Comparison of ENCODE assay signal across 1 cellular context in genomic region chr12:106303202-106303820, GRCh38.
TF ChIP-seq lines count a peak whose summit lies in the region.

No MANE protein-coding gene starts in this region.

TF ChIP-seq in HepG2, 621 proteins besides CTCF, POLR2A, EP300 and RAD21 (continued from another document and continues in another):
- TF ChIP-seq MLXIP (CRISPR knock-in tag; IDR thresholded peaks at IDR 0.05; ENCODE audit: borderline replicate concordance), result no peak
- TF ChIP-seq ADNP (CRISPR knock-in tag; IDR thresholded peaks at IDR 0.05), result peak; percentile 74
- no peak; the same call in 1 of the 2 replicates for TF ChIP-seq ZNF234 (CRISPR knock-in tag; conservative IDR thresholded peaks at IDR 0.05)
- peak; percentile 47; the same call in 1 of the 2 replicates for TF ChIP-seq MYC (CRISPR knock-in tag; IDR thresholded peaks at IDR 0.05; ENCODE audit: borderline replicate concordance)
- no peak for TF ChIP-seq NFE2L1 (CRISPR knock-in tag; IDR thresholded peaks at IDR 0.05; ENCODE audit: borderline replicate concordance)
- TF ChIP-seq ELF1 (CRISPR knock-in tag; IDR thresholded peaks at IDR 0.05), result peak; percentile 38; the same call in 1 of the 2 replicates
- TF ChIP-seq ZNF878 (CRISPR knock-in tag; IDR thresholded peaks at IDR 0.05), result no peak
- TF ChIP-seq CCDC6 (CRISPR knock-in tag; IDR thresholded peaks at IDR 0.05), result no peak
- 0 out of 2 replicates have a peak, but pooled peaks have one; percentile 40 for TF ChIP-seq GABPB1 (CRISPR knock-in tag; IDR thresholded peaks at IDR 0.05)
- TF ChIP-seq ZMAT3 (CRISPR knock-in tag; conservative IDR thresholded peaks at IDR 0.05), result no peak; the same call in 1 of the 2 replicates
- TF ChIP-seq REL (CRISPR knock-in tag; conservative IDR thresholded peaks at IDR 0.05), result no peak
- peak; percentile 29; the same call in 1 of the 2 replicates for TF ChIP-seq IRF2 (CRISPR knock-in tag; IDR thresholded peaks at IDR 0.05)
- no peak for TF ChIP-seq ZNF296 (CRISPR knock-in tag; conservative IDR thresholded peaks at IDR 0.05)
- no peak for TF ChIP-seq GLMP (CRISPR knock-in tag; IDR thresholded peaks at IDR 0.05; ENCODE audit: borderline replicate concordance)
- peak; percentile 48; the same call in 1 of the 2 replicates for TF ChIP-seq SP5 (CRISPR knock-in tag; IDR thresholded peaks at IDR 0.05; ENCODE audit: borderline replicate concordance, low read depth)
- no peak for TF ChIP-seq PCBP1 (IDR thresholded peaks at IDR 0.05; ENCODE audit: borderline replicate concordance, low read depth, low read length)
- no peak for TF ChIP-seq RAD51 (IDR thresholded peaks at IDR 0.05; ENCODE audit: borderline replicate concordance)
- no peak for TF ChIP-seq SRSF4 (IDR thresholded peaks at IDR 0.05; ENCODE audit: low read depth, low read length, poor library complexity, severe bottlenecking)
- TF ChIP-seq ZNF142 (CRISPR knock-in tag; IDR thresholded peaks at IDR 0.05), result no peak
- TF ChIP-seq PRPF4 (IDR thresholded peaks at IDR 0.05; ENCODE audit: low read depth, low read length, poor library complexity, severe bottlenecking), result no peak
- TF ChIP-seq EEA1 (CRISPR knock-in tag; IDR thresholded peaks at IDR 0.05; ENCODE audit: borderline replicate concordance), result no peak
- no peak; the same call in 1 of the 2 replicates for TF ChIP-seq PHF21A (CRISPR knock-in tag; IDR thresholded peaks at IDR 0.05)
- TF ChIP-seq ZFP36L1 (CRISPR knock-in tag; IDR thresholded peaks at IDR 0.05), result no peak
- no peak for TF ChIP-seq ZNF784 (CRISPR knock-in tag; IDR thresholded peaks at IDR 0.05; ENCODE audit: borderline replicate concordance)
- TF ChIP-seq NFATC3 (CRISPR knock-in tag; IDR thresholded peaks at IDR 0.05), result no peak
- no peak for TF ChIP-seq DRAP1 (CRISPR knock-in tag; IDR thresholded peaks at IDR 0.05)
- TF ChIP-seq ZNF431 (CRISPR knock-in tag; IDR thresholded peaks at IDR 0.05; ENCODE audit: borderline replicate concordance, low read depth), result no peak
- no peak; the same call in 1 of the 2 replicates for TF ChIP-seq CHCHD3 (CRISPR knock-in tag; IDR thresholded peaks at IDR 0.05)
- TF ChIP-seq RFX1 (IDR thresholded peaks at IDR 0.05), result peak; percentile 76
- no peak for TF ChIP-seq CHD4 (IDR thresholded peaks at IDR 0.05; ENCODE audit: borderline replicate concordance, low read length)
- no peak for TF ChIP-seq ZNF792 (CRISPR knock-in tag; IDR thresholded peaks at IDR 0.05)
- 0 out of 2 replicates have a peak, but pooled peaks have one; percentile 40 for TF ChIP-seq ZNF501 (CRISPR knock-in tag; IDR thresholded peaks at IDR 0.05)
- TF ChIP-seq MAX (IDR thresholded peaks at IDR 0.05), result peak; percentile 68; the same call in 1 of the 2 replicates
- TF ChIP-seq FOXP4 (CRISPR knock-in tag; IDR thresholded peaks at IDR 0.05), result peak; percentile 58
- TF ChIP-seq ZNF546 (CRISPR knock-in tag; conservative IDR thresholded peaks at IDR 0.05), result 0 out of 2 replicates have a peak, but pooled peaks have one; percentile 4
- TF ChIP-seq SKI (IDR thresholded peaks at IDR 0.05; ENCODE audit: partially characterized antibody), result peak; percentile 23
- peak in 1 of 2 experiments; percentile 40; a peak in 1 of 4 replicates for TF ChIP-seq HMGXB4 (CRISPR knock-in tag; IDR thresholded peaks at IDR 0.05; ENCODE audit: borderline replicate concordance in 1 of 2, low read depth in 1 of 2)
- TF ChIP-seq ARNT2 (CRISPR knock-in tag; IDR thresholded peaks at IDR 0.05; ENCODE audit: low read depth), result no peak
- TF ChIP-seq KLF9 (CRISPR knock-in tag; IDR thresholded peaks at IDR 0.05; ENCODE audit: low read depth), result no peak
- no peak for TF ChIP-seq RNF2 (conservative IDR thresholded peaks at IDR 0.05; ENCODE audit: low read depth)
- peak; percentile 82 for TF ChIP-seq MXD1 (CRISPR knock-in tag; IDR thresholded peaks at IDR 0.05)
- peak; percentile 70 for TF ChIP-seq GFI1 (CRISPR knock-in tag; IDR thresholded peaks at IDR 0.05; ENCODE audit: borderline replicate concordance)
- TF ChIP-seq IRF1 (CRISPR knock-in tag; IDR thresholded peaks at IDR 0.05; ENCODE audit: low read depth), result no peak
